8 cellular contexts compared by ENCODE assay signal in the genomic region with DNA sequence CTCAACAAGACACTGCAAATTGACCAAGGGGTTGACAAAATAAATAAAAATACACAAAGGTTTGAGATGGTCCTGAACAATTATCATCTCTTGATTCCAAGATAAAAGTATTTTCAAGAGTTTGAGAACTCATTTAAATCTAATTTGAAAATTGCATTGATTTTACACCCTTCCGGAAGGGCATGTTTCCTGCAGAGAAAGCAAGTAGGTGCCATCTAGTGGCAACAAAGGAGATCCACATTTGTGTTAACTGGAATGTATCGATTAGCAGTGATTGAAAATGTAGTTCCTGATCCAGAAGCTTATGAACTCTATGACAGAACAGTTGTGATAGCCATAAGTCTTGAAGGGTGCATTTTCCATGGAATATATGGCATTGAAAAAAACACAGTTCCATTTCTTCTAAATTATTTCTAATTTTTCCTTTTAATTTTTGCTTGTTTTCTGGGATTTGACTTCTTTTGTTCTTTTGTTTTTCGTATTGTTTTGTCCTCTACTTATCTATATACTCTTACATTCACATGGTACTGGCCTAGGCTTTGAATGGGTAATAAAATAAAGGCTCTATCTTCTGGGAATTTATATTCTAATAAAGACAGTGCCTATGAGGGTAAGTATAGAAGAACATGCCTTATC.
A peak's percentile ranks its signal among the peaks of the same experiment; 100 is the strongest.
DNase-seq lines count a peak whose midpoint lies in the region; ATAC-seq and TF ChIP-seq lines count a peak whose summit lies in the region.

No MANE protein-coding gene starts in this region.

- no peak overlapping the region for H3K9ac ChIP-seq in liver (ENCODE audit: low read depth in 1 of 2, low read length in 2 of 2)

- H3K27ac ChIP-seq in liver (ENCODE audit: low read depth in 1 of 2, low read length in 2 of 2), result no peak overlapping the region
- H3K27ac ChIP-seq in effector memory CD4-positive, alpha-beta T cell (ENCODE audit: insufficient read depth, low read length, poor library complexity, severe bottlenecking), result no peak overlapping the region

- no peak for ATAC-seq in GM19395 (IDR thresholded peaks at IDR 0.05; ENCODE audit: unreplicated experiment)

- DNase-seq in DMS153 treated with DMSO at 0.1 percent for 48 hours (lab: John Stamatoyannopoulos, UW; ENCODE audit: unreplicated experiment) (peak; percentile 39), H4 (ENCODE audit: low spot score) (peak; percentile 44), NCI-H774 (lab: John Stamatoyannopoulos, UW) (peak; percentile 38), HK-2 (ENCODE audit: unreplicated experiment) (no peak)
- DNase-seq in central memory CD4-positive, alpha-beta T cell, result peak; percentile 35
- DNase-seq in effector memory CD4-positive, alpha-beta T cell, result no peak

- peak; percentile 75 for TF ChIP-seq CTCF in liver (IDR thresholded peaks at IDR 0.05; ENCODE audit: low read depth, low read length, missing input control)

- H3K36me3 ChIP-seq in liver (ENCODE audit: control insufficient read depth in 4 of 4, insufficient read depth in 3 of 4, low read depth in 1 of 4, low read length in 3 of 4), result no peaks in the 10 kb centered on the region
- H3K36me3 ChIP-seq in effector memory CD4-positive, alpha-beta T cell (ENCODE audit: control insufficient read depth, insufficient read depth, low read length), result no peaks in the 10 kb centered on the region

- no peak overlapping the region for H3K4me3 ChIP-seq in liver (ENCODE audit: low read depth in 1 of 3, low read length in 3 of 3)
- H3K4me3 ChIP-seq in effector memory CD4-positive, alpha-beta T cell (ENCODE audit: insufficient read depth, low read depth, low read length, poor library complexity, severe bottlenecking), result no peak overlapping the region

- peak; percentile 84 to 93 for TF ChIP-seq RAD21 in liver (IDR thresholded peaks at IDR 0.05)

- no peaks in the 10 kb centered on the region for H3K27me3 ChIP-seq in liver (ENCODE audit: control insufficient read depth in 4 of 4, insufficient read depth in 4 of 4, low read length in 3 of 4)
- no peaks in the 10 kb centered on the region for H3K27me3 ChIP-seq in effector memory CD4-positive, alpha-beta T cell (replicated peaks; ENCODE audit: control insufficient read depth, insufficient read depth, low read length, poor library complexity, severe bottlenecking)

- peaks cover 0 to 6% (median 0%) of the 10 kb centered on the region in 4 donors for H3K4me1 ChIP-seq in liver (ENCODE audit: control insufficient read depth in 4 of 4, insufficient read depth in 4 of 4, low read length in 3 of 4)
- H3K4me1 ChIP-seq in effector memory CD4-positive, alpha-beta T cell (ENCODE audit: control insufficient read depth, insufficient read depth, low read length, poor library complexity, severe bottlenecking), result no peaks in the 10 kb centered on the region

- no peaks in the 10 kb centered on the region for H3K9me3 ChIP-seq in liver (ENCODE audit: control insufficient read depth in 4 of 4, low read length in 3 of 4)
- no peaks in the 10 kb centered on the region for H3K9me3 ChIP-seq in effector memory CD4-positive, alpha-beta T cell (ENCODE audit: control insufficient read depth, low read length)

- 33% methylated on average over 3 of the region's 3 CpGs for WGBS in liver

TF ChIP-seq in liver, 16 proteins besides CTCF, POLR2A, EP300 and RAD21:
- TF ChIP-seq, protein P1, sequence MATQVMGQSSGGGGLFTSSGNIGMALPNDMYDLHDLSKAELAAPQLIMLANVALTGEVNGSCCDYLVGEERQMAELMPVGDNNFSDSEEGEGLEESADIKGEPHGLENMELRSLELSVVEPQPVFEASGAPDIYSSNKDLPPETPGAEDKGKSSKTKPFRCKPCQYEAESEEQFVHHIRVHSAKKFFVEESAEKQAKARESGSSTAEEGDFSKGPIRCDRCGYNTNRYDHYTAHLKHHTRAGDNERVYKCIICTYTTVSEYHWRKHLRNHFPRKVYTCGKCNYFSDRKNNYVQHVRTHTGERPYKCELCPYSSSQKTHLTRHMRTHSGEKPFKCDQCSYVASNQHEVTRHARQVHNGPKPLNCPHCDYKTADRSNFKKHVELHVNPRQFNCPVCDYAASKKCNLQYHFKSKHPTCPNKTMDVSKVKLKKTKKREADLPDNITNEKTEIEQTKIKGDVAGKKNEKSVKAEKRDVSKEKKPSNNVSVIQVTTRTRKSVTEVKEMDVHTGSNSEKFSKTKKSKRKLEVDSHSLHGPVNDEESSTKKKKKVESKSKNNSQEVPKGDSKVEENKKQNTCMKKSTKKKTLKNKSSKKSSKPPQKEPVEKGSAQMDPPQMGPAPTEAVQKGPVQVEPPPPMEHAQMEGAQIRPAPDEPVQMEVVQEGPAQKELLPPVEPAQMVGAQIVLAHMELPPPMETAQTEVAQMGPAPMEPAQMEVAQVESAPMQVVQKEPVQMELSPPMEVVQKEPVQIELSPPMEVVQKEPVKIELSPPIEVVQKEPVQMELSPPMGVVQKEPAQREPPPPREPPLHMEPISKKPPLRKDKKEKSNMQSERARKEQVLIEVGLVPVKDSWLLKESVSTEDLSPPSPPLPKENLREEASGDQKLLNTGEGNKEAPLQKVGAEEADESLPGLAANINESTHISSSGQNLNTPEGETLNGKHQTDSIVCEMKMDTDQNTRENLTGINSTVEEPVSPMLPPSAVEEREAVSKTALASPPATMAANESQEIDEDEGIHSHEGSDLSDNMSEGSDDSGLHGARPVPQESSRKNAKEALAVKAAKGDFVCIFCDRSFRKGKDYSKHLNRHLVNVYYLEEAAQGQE (IDR thresholded peaks at IDR 0.05), result no peak
- no peak for TF ChIP-seq RXRA (IDR thresholded peaks at IDR 0.05)
- TF ChIP-seq JUND (IDR thresholded peaks at IDR 0.05), result no peak
- TF ChIP-seq, protein P2, sequence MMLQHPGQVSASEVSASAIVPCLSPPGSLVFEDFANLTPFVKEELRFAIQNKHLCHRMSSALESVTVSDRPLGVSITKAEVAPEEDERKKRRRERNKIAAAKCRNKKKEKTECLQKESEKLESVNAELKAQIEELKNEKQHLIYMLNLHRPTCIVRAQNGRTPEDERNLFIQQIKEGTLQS (IDR thresholded peaks at IDR 0.05), result no peak
- TF ChIP-seq HNF4A (conservative IDR thresholded peaks at IDR 0.05), result no peak
- TF ChIP-seq TAF1 (conservative IDR thresholded peaks at IDR 0.05), result no peak

Comparison
In these comparisons a context has a peak if more than half of its experiments do, and no peak if none do; other contexts are left out.
1. DNase-seq: peak in DMS153 treated with DMSO at 0.1 percent for 48 hours (single experiment), H4 (single experiment), NCI-H774 (single experiment) and central memory CD4-positive, alpha-beta T cell (single experiment); none in HK-2 (single experiment) and effector memory CD4-positive, alpha-beta T cell (0 of 3).